Comparison of ENCODE assay signal across 18 cellular contexts in the genomic region with DNA sequence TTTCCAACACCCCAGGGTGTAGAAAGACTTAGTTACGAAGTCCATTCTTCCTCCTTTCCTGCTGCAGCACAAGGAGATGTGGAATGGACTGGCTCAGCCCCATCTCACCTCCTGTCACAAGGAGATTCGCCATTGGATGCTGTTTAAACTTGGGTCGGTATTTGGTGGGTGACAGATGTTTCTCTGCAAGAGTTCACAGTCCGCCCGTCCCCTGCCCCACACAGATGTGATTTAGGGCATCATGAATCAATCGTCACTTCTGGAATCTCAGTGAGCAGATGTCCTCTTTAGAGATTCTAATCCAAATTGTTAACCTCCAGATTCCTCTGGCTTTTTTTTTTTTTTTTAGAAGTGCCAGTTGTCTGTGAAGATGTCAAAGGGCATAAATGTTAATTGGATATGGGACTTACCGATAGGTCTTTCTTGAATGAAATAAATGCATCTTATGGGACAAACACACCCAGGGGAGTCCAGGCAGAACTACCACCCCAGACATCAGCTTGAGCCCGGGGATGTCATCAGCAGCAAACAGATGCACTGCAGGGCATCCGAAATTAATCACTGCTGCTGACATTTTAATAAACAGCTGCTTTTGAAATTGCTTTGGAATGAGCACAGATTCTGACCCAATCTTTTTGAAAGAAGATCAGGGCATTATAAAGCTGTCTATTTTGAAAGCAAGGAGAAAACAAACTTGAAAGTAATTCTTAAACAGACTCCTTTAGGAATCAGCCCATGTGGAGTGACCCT.
"Had no signal": no experiment of that assay in that cellular context is flagged by ENCODE, and none has a peak within 500 bp of the region (broad histone marks: within the 10 kb centered on the region; RNA-seq: fewer than 3 reads in every experiment).

No MANE protein-coding gene starts in this region.

- H3K9me3 Mint-ChIP-seq: effector memory CD8-positive, alpha-beta T cell; nephron progenitor cell had no signal

- H3K36me3 Mint-ChIP-seq: naive thymus-derived CD4-positive, alpha-beta T cell had no signal

- DNase-seq: effector memory CD8-positive, alpha-beta T cell; foreskin keratinocyte; head of caudate nucleus; kidney; left cardiac atrium; left ventricle myocardium superior; mesenchymal stem cell; midbrain; naive thymus-derived CD4-positive, alpha-beta T cell; nephron progenitor cell; small intestine; stimulated activated CD4-positive, alpha-beta T cell treated with anti-CD3 and anti-CD28 coated beads, Interleukin-12 subunit alpha, Interleukin-12 subunit beta, amount 100 ng/mL, for 4 hours; stimulated activated naive CD4-positive, alpha-beta T cell treated with Interleukin-2 at 50 U/mL for 16 hours; trophoblast cell had no signal

- H3K36me3 ChIP-seq: esophagus muscularis mucosa, neutrophil had no signal

- H3K9me3 ChIP-seq: esophagus muscularis mucosa, neutrophil had no signal

- H3K27ac Mint-ChIP-seq: effector memory CD8-positive, alpha-beta T cell; naive thymus-derived CD4-positive, alpha-beta T cell had no signal

- H3K4me3 Mint-ChIP-seq: effector memory CD8-positive, alpha-beta T cell; naive thymus-derived CD4-positive, alpha-beta T cell had no signal

- ATAC-seq: effector memory CD8-positive, alpha-beta T cell; foreskin keratinocyte; left cardiac atrium; left ventricle myocardium superior; naive thymus-derived CD4-positive, alpha-beta T cell had no signal

- H3K4me3 ChIP-seq: esophagus muscularis mucosa, hepatocyte, lung had no signal

- FAIRE-seq: kidney, small intestine had no signal
